ENCODE assay signal across 1 cellular context in genomic region chr16:85446846-85447656, GRCh38.
A peak's percentile ranks its signal among the peaks of the same experiment; 100 is the strongest.
TF ChIP-seq lines count a peak whose summit lies in the region.

No MANE protein-coding gene starts in this region.

TF ChIP-seq in HepG2, 621 proteins besides CTCF, POLR2A, EP300 and RAD21 (continued from another document and continues in another):
- TF ChIP-seq ZBTB40 (IDR thresholded peaks at IDR 0.05): no peak
- TF ChIP-seq ZBTB40 (CRISPR knock-in tag; IDR thresholded peaks at IDR 0.05): no peak
- no peak for TF ChIP-seq ZNF317 (CRISPR knock-in tag; IDR thresholded peaks at IDR 0.05)
- TF ChIP-seq JUNB (CRISPR knock-in tag; IDR thresholded peaks at IDR 0.05; ENCODE audit: borderline replicate concordance): no peak
- no peak for TF ChIP-seq ZNF460 (CRISPR knock-in tag; IDR thresholded peaks at IDR 0.05; ENCODE audit: borderline replicate concordance)
- no peak for TF ChIP-seq TRIM22 (IDR thresholded peaks at IDR 0.05)
- no peak for TF ChIP-seq ZNF205 (CRISPR knock-in tag; IDR thresholded peaks at IDR 0.05)
- no peak for TF ChIP-seq ATF6 (CRISPR knock-in tag; conservative IDR thresholded peaks at IDR 0.05)
- no peak for TF ChIP-seq ZNF331 (CRISPR knock-in tag; IDR thresholded peaks at IDR 0.05)
- TF ChIP-seq TSC22D2 (CRISPR knock-in tag; IDR thresholded peaks at IDR 0.05; ENCODE audit: borderline replicate concordance): no peak
- TF ChIP-seq GABPA (IDR thresholded peaks at IDR 0.05; ENCODE audit: low read depth, low read length): no peak
- TF ChIP-seq GABPA (CRISPR knock-in tag; IDR thresholded peaks at IDR 0.05; ENCODE audit: low read depth): no peak
- no peak for TF ChIP-seq ZNF136 (CRISPR knock-in tag; IDR thresholded peaks at IDR 0.05; ENCODE audit: low read depth)
- TF ChIP-seq LCORL (IDR thresholded peaks at IDR 0.05): no peak
- peak; percentile 72 for TF ChIP-seq LCORL (CRISPR knock-in tag; IDR thresholded peaks at IDR 0.05)
- no peak for TF ChIP-seq ZNF468 (CRISPR knock-in tag; IDR thresholded peaks at IDR 0.05)
- TF ChIP-seq MED8 (CRISPR knock-in tag; IDR thresholded peaks at IDR 0.05; ENCODE audit: insufficient replicate concordance): no peak
- TF ChIP-seq, protein P1, sequence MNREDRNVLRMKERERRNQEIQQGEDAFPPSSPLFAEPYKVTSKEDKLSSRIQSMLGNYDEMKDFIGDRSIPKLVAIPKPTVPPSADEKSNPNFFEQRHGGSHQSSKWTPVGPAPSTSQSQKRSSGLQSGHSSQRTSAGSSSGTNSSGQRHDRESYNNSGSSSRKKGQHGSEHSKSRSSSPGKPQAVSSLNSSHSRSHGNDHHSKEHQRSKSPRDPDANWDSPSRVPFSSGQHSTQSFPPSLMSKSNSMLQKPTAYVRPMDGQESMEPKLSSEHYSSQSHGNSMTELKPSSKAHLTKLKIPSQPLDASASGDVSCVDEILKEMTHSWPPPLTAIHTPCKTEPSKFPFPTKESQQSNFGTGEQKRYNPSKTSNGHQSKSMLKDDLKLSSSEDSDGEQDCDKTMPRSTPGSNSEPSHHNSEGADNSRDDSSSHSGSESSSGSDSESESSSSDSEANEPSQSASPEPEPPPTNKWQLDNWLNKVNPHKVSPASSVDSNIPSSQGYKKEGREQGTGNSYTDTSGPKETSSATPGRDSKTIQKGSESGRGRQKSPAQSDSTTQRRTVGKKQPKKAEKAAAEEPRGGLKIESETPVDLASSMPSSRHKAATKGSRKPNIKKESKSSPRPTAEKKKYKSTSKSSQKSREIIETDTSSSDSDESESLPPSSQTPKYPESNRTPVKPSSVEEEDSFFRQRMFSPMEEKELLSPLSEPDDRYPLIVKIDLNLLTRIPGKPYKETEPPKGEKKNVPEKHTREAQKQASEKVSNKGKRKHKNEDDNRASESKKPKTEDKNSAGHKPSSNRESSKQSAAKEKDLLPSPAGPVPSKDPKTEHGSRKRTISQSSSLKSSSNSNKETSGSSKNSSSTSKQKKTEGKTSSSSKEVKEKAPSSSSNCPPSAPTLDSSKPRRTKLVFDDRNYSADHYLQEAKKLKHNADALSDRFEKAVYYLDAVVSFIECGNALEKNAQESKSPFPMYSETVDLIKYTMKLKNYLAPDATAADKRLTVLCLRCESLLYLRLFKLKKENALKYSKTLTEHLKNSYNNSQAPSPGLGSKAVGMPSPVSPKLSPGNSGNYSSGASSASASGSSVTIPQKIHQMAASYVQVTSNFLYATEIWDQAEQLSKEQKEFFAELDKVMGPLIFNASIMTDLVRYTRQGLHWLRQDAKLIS (CRISPR knock-in tag; IDR thresholded peaks at IDR 0.05): no peak
- TF ChIP-seq GPN1 (CRISPR knock-in tag; IDR thresholded peaks at IDR 0.05; ENCODE audit: borderline replicate concordance): no peak
- no peak for TF ChIP-seq THAP11 (CRISPR knock-in tag; IDR thresholded peaks at IDR 0.05)
- no peak for TF ChIP-seq ZSCAN9 (CRISPR knock-in tag; IDR thresholded peaks at IDR 0.05; ENCODE audit: borderline replicate concordance)
- TF ChIP-seq HNRNPL (IDR thresholded peaks at IDR 0.05; ENCODE audit: low read depth, low read length): no peak
- TF ChIP-seq IRF2 (CRISPR knock-in tag; IDR thresholded peaks at IDR 0.05): no peak
- TF ChIP-seq E2F5 (CRISPR knock-in tag; conservative IDR thresholded peaks at IDR 0.05): no peak
- TF ChIP-seq, protein P2, sequence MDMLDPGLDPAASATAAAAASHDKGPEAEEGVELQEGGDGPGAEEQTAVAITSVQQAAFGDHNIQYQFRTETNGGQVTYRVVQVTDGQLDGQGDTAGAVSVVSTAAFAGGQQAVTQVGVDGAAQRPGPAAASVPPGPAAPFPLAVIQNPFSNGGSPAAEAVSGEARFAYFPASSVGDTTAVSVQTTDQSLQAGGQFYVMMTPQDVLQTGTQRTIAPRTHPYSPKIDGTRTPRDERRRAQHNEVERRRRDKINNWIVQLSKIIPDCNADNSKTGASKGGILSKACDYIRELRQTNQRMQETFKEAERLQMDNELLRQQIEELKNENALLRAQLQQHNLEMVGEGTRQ (IDR thresholded peaks at IDR 0.05; ENCODE audit: low read depth, low read length): no peak
- TF ChIP-seq, protein P2 (CRISPR knock-in tag; IDR thresholded peaks at IDR 0.05; ENCODE audit: borderline replicate concordance): no peak
- no peak for TF ChIP-seq TERF1 (CRISPR knock-in tag; IDR thresholded peaks at IDR 0.05)
- no peak for TF ChIP-seq PCBP2 (optimal IDR thresholded peaks at IDR 0.05; ENCODE audit: low read depth, low read length, poor library complexity, severe bottlenecking)
- TF ChIP-seq CREB1 (IDR thresholded peaks at IDR 0.05): no peak
- no peak for TF ChIP-seq CREB1 (CRISPR knock-in tag; IDR thresholded peaks at IDR 0.05)
- TF ChIP-seq ZNF383 (CRISPR knock-in tag; IDR thresholded peaks at IDR 0.05; ENCODE audit: borderline replicate concordance): no peak
- TF ChIP-seq ZNF746 (CRISPR knock-in tag; IDR thresholded peaks at IDR 0.05): no peak
- TF ChIP-seq GLMP (CRISPR knock-in tag; IDR thresholded peaks at IDR 0.05; ENCODE audit: borderline replicate concordance): no peak
- 0 out of 2 replicates have a peak, but pooled peaks have one; percentile 56 for TF ChIP-seq ZNF598 (CRISPR knock-in tag; IDR thresholded peaks at IDR 0.05; ENCODE audit: borderline replicate concordance)
- TF ChIP-seq, protein P3, sequence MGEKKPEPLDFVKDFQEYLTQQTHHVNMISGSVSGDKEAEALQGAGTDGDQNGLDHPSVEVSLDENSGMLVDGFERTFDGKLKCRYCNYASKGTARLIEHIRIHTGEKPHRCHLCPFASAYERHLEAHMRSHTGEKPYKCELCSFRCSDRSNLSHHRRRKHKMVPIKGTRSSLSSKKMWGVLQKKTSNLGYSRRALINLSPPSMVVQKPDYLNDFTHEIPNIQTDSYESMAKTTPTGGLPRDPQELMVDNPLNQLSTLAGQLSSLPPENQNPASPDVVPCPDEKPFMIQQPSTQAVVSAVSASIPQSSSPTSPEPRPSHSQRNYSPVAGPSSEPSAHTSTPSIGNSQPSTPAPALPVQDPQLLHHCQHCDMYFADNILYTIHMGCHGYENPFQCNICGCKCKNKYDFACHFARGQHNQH (CRISPR knock-in tag; IDR thresholded peaks at IDR 0.05): no peak
- TF ChIP-seq, protein P4, sequence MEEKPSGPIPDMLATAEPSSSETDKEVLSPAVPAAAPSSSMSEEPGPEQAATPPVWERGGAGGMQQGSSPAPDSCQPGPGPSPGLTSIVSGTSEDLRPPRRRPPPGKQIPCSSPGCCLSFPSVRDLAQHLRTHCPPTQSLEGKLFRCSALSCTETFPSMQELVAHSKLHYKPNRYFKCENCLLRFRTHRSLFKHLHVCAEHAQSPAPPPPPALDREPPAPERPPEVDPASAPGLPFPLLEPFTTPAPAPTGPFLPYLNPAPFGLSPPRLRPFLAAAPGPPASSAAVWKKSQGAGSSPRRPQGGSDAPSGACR (CRISPR knock-in tag; IDR thresholded peaks at IDR 0.05): no peak
